Comparison of ENCODE assay signal across 8 cellular contexts in the genomic region with DNA sequence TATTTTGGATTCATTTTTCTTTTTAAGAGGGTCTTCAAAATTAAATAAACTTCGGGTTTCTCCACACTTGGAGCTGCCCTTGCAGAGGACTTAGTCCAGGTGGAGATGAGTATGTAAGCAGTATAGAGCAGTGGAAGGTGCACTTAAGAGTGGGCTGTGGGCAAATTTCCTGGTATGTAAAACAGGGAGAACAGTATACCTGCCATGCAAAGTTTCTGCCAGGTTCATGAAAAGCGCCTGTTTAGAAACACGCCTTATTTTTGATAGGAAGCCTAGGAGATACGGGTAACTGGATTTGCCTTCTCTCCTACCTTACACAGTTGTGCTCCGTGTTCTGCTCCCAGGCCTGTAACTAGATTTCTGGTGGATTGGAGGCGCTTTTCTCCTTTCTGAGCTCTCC. TPM values are rescaled to one million over a fixed set of nuclear protein-coding genes. Genes with fewer than 3 reads are reported as not detected.
DNase-seq lines count a peak whose midpoint lies in the region; ATAC-seq, FAIRE-seq and TF ChIP-seq lines count a peak whose summit lies in the region.

No MANE protein-coding gene starts in this region.

- TSS peak; percentile 38 for BruUV-seq in OCI-LY7 (replicated peaks; lab: Mats Ljungman, UMichigan)

- H4K20me1 ChIP-seq in DOHH2 (ENCODE audit: control insufficient read depth, insufficient read depth, low read depth, low read length) (0 out of 2 replicates have a peak, but pooled peaks cover 5% of the 10 kb centered on the region), OCI-LY7 (ENCODE audit: insufficient read depth, low read length) (peaks cover 8% of the 10 kb centered on the region; the same call in 1 of the 2 replicates)

- CTCF ChIA-PET in OCI-LY7 (lab: Charles Lee; ENCODE audit: unreplicated experiment), result interaction anchor here (0.6 to 1.2 kb wide), 3 partner anchors 123 to 284 kb away, joined by 4 to 7 read pairs (median 6); no protein-coding TSS in a partner anchor

- no peaks in the 10 kb centered on the region for H3K27me3 ChIP-seq in DOHH2 (ENCODE audit: control insufficient read depth, low read length)
- no peaks in the 10 kb centered on the region for H3K27me3 ChIP-seq in pancreas

- H3K9me3 ChIP-seq in DOHH2 (ENCODE audit: control insufficient read depth, insufficient read depth, low read length), result no peaks in the 10 kb centered on the region
- H3K9me3 ChIP-seq in OCI-LY7 (ENCODE audit: low read length), result no peaks in the 10 kb centered on the region
- no peaks in the 10 kb centered on the region for H3K9me3 ChIP-seq in pancreas

- no peak overlapping the region for H3K27ac ChIP-seq in DOHH2 (ENCODE audit: low read depth, low read length)
- H3K27ac ChIP-seq in OCI-LY7 (ENCODE audit: low read depth, low read length, poor library complexity, severe bottlenecking), result peak overlapping the region; percentile 61
- peak overlapping the region in 2 of 4 donors; percentile 39 to 62 for H3K27ac ChIP-seq in pancreas

- no peaks in the 10 kb centered on the region for H3F3A ChIP-seq in DOHH2 (ENCODE audit: control insufficient read depth, insufficient read depth)

- intact Hi-C loops in OCI-LY7 (cut with micrococcal nuclease; ENCODE audit: unreplicated experiment) (loop anchor here (2.0 to 10.0 kb wide), 3 partner anchors 380 to 699 kb away; a partner anchor contains a TSS), pancreas (cut with DNase I) (no loop called here)

- ATAC-seq in pancreas (no peak), GM19023 (IDR thresholded peaks at IDR 0.05; ENCODE audit: unreplicated experiment) (no peak)

- H2AFZ ChIP-seq in OCI-LY7 (ENCODE audit: low read length), result no peak overlapping the region

- H3K79me2 ChIP-seq in DOHH2 (ENCODE audit: control insufficient read depth, low read length) (peaks cover 34% of the 10 kb centered on the region), OCI-LY7 (ENCODE audit: insufficient read depth, low read depth, low read length) (peaks cover 27% of the 10 kb centered on the region)

- peaks cover 30% of the 10 kb centered on the region for H3K36me3 ChIP-seq in DOHH2 (ENCODE audit: control insufficient read depth, low read length)
- H3K36me3 ChIP-seq in OCI-LY7 (ENCODE audit: insufficient read depth, low read length), result peaks cover 32% of the 10 kb centered on the region
- peaks cover 4 to 22% (median 8%) of the 10 kb centered on the region in 3 donors for H3K36me3 ChIP-seq in pancreas

- POLR2A ChIA-PET in OCI-LY7 (lab: Charles Lee), result interaction anchor here (0.6 to 2.7 kb wide), 6 partner anchors 8 to 430 kb away, joined by 3 to 18 read pairs (median 4); no protein-coding TSS in a partner anchor

- H3K4me2 ChIP-seq in DOHH2 (ENCODE audit: low read length) (peak overlapping the region; percentile 87), OCI-LY7 (ENCODE audit: low read length) (peak overlapping the region; percentile 87)

- H3K4me1 ChIP-seq in DOHH2 (ENCODE audit: control insufficient read depth, low read length) (peaks cover 16% of the 10 kb centered on the region), OCI-LY7 (ENCODE audit: insufficient read depth, low read length, poor library complexity, severe bottlenecking) (peaks cover 27% of the 10 kb centered on the region), pancreas (peaks cover 12 to 17% (median 15%) of the 10 kb centered on the region in 3 donors)

- peak overlapping the region; percentile 90 for H3K4me3 ChIP-seq in DOHH2 (ENCODE audit: low read length)
- peak overlapping the region; percentile 98 for H3K4me3 ChIP-seq in OCI-LY7 (ENCODE audit: low read depth, low read length, poor library complexity, severe bottlenecking)
- peak overlapping the region; percentile 68 for H3K4me3 ChIP-seq in epithelial cell of esophagus (ENCODE audit: low read length)
- peak overlapping the region; percentile 47 to 78 (median 69) for H3K4me3 ChIP-seq in pancreas

- DNase-seq in OCI-LY7 (ENCODE audit: low spot score) (peak; percentile 27), epithelial cell of esophagus (ENCODE audit: low read depth) (peak; percentile 31), pancreas (no peak), NCI-H2196 treated with DMSO at 0.1 percent for 48 hours (lab: John Stamatoyannopoulos, UW; ENCODE audit: unreplicated experiment) (no peak), epidermal melanocyte (ENCODE audit: insufficient read length, low spot score) (no peak)
- DNase-seq in activated effector memory CD4-positive, alpha-beta T cell treated with anti-CD3 and anti-CD28 coated beads, Interleukin-2, amount 50 U/mL, for 16 hours, result no peak

- FAIRE-seq in pancreas (lab: Jason Lieb, UNC), result no peak

- no peaks in the 10 kb centered on the region for H3K9me2 ChIP-seq in DOHH2 (replicated peaks; ENCODE audit: control insufficient read depth, low read length)
- H3K9me2 ChIP-seq in OCI-LY7 (ENCODE audit: insufficient read depth, low read length), result no peaks in the 10 kb centered on the region

- WGBS in pancreas, 2 donors, result 12 to 14% methylated on average over 6 of the region's 6 CpGs

- TF ChIP-seq CTCF in DOHH2 (IDR thresholded peaks at IDR 0.05; ENCODE audit: low read depth, low read length, poor library complexity, severe bottlenecking) (no peak), OCI-LY7 (conservative IDR thresholded peaks at IDR 0.05; ENCODE audit: low read length) (no peak), epithelial cell of esophagus (IDR thresholded peaks at IDR 0.05; ENCODE audit: insufficient read depth, low read depth, low read length, missing control alignments) (no peak), pancreas (IDR thresholded peaks at IDR 0.05) (no peak)

RNA-seq across cellular contexts. Expression of a gene that starts 1.2 kb away (rescaled TPM):
- 20.2 and 20.5 TPM in 2 replicates for total RNA-seq in OCI-LY7 (2014; rRNA removed; shearing (Covaris generic))
- total RNA-seq in OCI-LY7 (2022), result 48.9 and 50.2 TPM in 2 replicates
- total RNA-seq in pancreas, result 10 to 100 TPM in 5 of 6 donors, 1 to 10 TPM in 1; 8.5 to 25.8 (median 14.1) TPM
- polyA plus RNA-seq in pancreas, result 1 to 10 TPM; 9.0 to 9.9 TPM

RNA-seq across cellular contexts. Expression of a gene that starts 56.1 kb away (rescaled TPM):
- 13.2 and 24.0 TPM in 2 replicates for total RNA-seq in OCI-LY7 (2014; rRNA removed; shearing (Covaris generic))
- total RNA-seq in OCI-LY7 (2022) (45.0 and 52.0 TPM in 2 replicates), pancreas (1 to 10 TPM; 5.6 to 9.5 (median 7.5) TPM)
- polyA plus RNA-seq in pancreas, result 10 to 100 TPM; 10.2 to 11.4 TPM

Comparison
In these comparisons a context has a peak if more than half of its experiments do, and no peak if none do; other contexts are left out.
1. DNase-seq: peak in OCI-LY7 (single experiment) and epithelial cell of esophagus (single experiment); none in pancreas (0 of 6), NCI-H2196 treated with DMSO at 0.1 percent for 48 hours (single experiment), activated effector memory CD4-positive, alpha-beta T cell treated with anti-CD3 and anti-CD28 coated beads, Interleukin-2, amount 50 U/mL, for 16 hours (single experiment) and epidermal melanocyte (single experiment).
2. Peak in every context shown above with its lines, with median percentiles within 50 percentile points of each other: H3K4me3 ChIP-seq.